23 cellular contexts compared by ENCODE assay signal in genomic region chr7:40509301-40509700, GRCh38.
"Had no signal": no experiment of that assay in that cellular context is flagged by ENCODE, and none has a peak within 500 bp of the region (broad histone marks: within the 10 kb centered on the region; RNA-seq: fewer than 3 reads in every experiment).

No MANE protein-coding gene starts in this region.

- H3K36me3 ChIP-seq: Peyer's patch, SJSA1 had no signal

- H3K4me3 ChIP-seq: body of pancreas, Peyer's patch, SJSA1 had no signal

- ATAC-seq: body of pancreas, T-helper 17 cell had no signal

- H3K27me3 ChIP-seq: body of pancreas, Peyer's patch, SJSA1 had no signal

- DNase-seq: activated B cell treated with CpG ODN at 0.5 μM for 24 hours; activated CD4-positive, alpha-beta memory T cell treated with anti-CD3 and anti-CD28 coated beads for 36 hours; activated CD4-positive, alpha-beta T cell treated with anti-CD3 and anti-CD28 coated beads for 1 hour; activated CD4-positive, alpha-beta T cell treated with anti-CD3 and anti-CD28 coated beads, Interleukin-2, amount 10 ng/mL, durations not matched to agents 7 days and 5 days; activated CD8-positive, alpha-beta memory T cell treated with anti-CD3 and anti-CD28 coated beads for 24 hours; activated gamma-delta T cell treated with Interleukin-2 at 50 U/mL for 16 hours; activated naive CD4-positive, alpha-beta T cell treated with anti-CD3 and anti-CD28 coated beads, Interleukin-2, amount 10 ng/mL, durations not matched to agents 7 days and 5 days; activated naive CD8-positive, alpha-beta T cell treated with anti-CD3 and anti-CD28 coated beads for 36 hours; activated T-cell treated with anti-CD3 and anti-CD28 coated beads, Interleukin-2, amount 50 U/mL, for 48 hours; body of pancreas; IMR-90; KBM-7; NCI-H1048; NCI-H146; NCI-H187 treated with DMSO at 0.1 percent for 48 hours; NCI-H2081 treated with DMSO at 0.1 percent for 48 hours; NCI-H446; NCI-H524; Peyer's patch; SHP77; T-helper 17 cell; T-helper 9 cell had no signal

- H3K27ac ChIP-seq: body of pancreas, Peyer's patch, SJSA1 had no signal

- H3K9me3 ChIP-seq: body of pancreas, Peyer's patch, SJSA1 had no signal

- H3K4me1 ChIP-seq: body of pancreas, Peyer's patch, SJSA1 had no signal
